Comparison of ENCODE assay signal across 1 cellular context in the genomic region with DNA sequence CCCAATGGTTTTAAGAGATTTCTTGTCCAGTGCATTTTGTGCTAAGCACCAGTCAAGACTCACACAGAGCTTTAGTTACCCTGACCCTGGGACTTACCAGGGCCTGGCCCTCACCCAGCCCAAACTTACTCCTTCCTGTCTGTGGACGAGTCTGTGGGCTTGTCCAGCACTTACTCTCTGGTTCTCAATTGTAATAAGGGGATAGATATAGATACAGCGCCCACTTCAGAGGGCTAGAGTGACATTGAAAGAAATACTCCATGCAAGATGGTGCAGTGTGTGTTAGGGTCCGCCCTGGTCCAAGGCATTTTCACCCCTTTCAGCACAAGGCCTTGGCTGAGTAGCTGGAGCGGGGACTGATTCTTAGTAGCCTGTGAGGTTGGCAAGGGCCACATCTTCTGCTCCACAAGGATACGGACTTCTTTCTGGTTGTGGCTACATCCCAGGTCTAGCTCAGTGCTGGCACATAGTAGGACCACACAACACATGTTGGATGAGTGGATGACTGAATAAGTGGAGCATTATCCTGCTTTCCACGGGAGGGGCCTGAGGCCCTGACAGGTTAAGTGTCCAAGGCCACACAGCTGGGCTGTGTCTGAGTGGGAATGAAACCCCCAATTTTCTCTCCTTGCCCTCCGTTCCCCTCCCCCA.
TF ChIP-seq lines count a peak whose summit lies in the region.

No MANE protein-coding gene starts in this region.

TF ChIP-seq in endothelial cell of umbilical vein, 7 proteins besides CTCF, POLR2A, EP300 and RAD21 (continued from another document):
- TF ChIP-seq MAX (IDR thresholded peaks at IDR 0.05; ENCODE audit: insufficient read depth, insufficient read length) (no peak), GATA2 (IDR thresholded peaks at IDR 0.05; ENCODE audit: insufficient read depth, insufficient read length, low read depth, low read length) (no peak), FOS (IDR thresholded peaks at IDR 0.05; ENCODE audit: borderline replicate concordance, insufficient read depth, low read length) (no peak)
TF ChIP-seq in endothelial cell of umbilical vein: peak in this region for 0.
